In genomic region chr20:23148721-23149570, GRCh38 we compare ENCODE assay signal across 1 cellular context.
TF ChIP-seq lines count a peak whose summit lies in the region.

No MANE protein-coding gene starts in this region.

TF ChIP-seq in K562, 482 proteins besides CTCF, POLR2A, EP300 and RAD21 (continued from another document):
- TF ChIP-seq PRDM10 (IDR thresholded peaks at IDR 0.05; ENCODE audit: partially characterized antibody) (no peak), MAZ (CRISPR knock-in tag; conservative IDR thresholded peaks at IDR 0.05 in 1 of 2, IDR thresholded peaks at IDR 0.05 in 1 of 2) (no peak), KDM1A (IDR thresholded peaks at IDR 0.05) (no peak), L3MBTL2 (IDR thresholded peaks at IDR 0.05) (0 out of 2 replicates have a peak, but pooled peaks have one; percentile 43)
